ENCODE assay signal across 8 cellular contexts in genomic region chr2:73071452-73072399, GRCh38. TPM values are rescaled to one million over a fixed set of nuclear protein-coding genes. Genes with fewer than 3 reads are reported as not detected.
DNase-seq lines count a peak whose midpoint lies in the region; ATAC-seq, FAIRE-seq and TF ChIP-seq lines count a peak whose summit lies in the region.

Gene SFXN5 (minus strand): TSS chr2:73071712. CDS start chr2:73071705, 7 bp downstream.

- H3K4me3 ChIP-seq in AG10803 (ENCODE audit: low read length) (peak within 1 kb of the TSS; percentile 86), kidney (ENCODE audit: low read length in 2 of 2) (peak within 1 kb of the TSS; percentile 83 to 85)

- FAIRE-seq in kidney (lab: Jason Lieb, UNC), result no peak

- intact Hi-C loops in kidney (cut with DNase I), result no loop called here

- H3K9me3 ChIP-seq in kidney (ENCODE audit: control insufficient read depth in 1 of 2, low read length in 2 of 2), result no peaks in the 10 kb centered on the region

- H3K36me3 ChIP-seq in kidney (ENCODE audit: control insufficient read depth in 1 of 2, insufficient read depth in 2 of 2, low read length in 2 of 2), result peaks cover 3 to 9% of the 10 kb centered on the region in 2 donors

- H3K27ac ChIP-seq in kidney (ENCODE audit: low read depth in 2 of 2, low read length in 2 of 2), result peak within 1 kb of the TSS; percentile 94 to 98

- DNase-seq in AG10803 (ENCODE audit: low read depth), result peak; percentile 90
- DNase-seq in NCI-H460 (ENCODE audit: extremely low read depth, low read depth), result peak; percentile 93
- DNase-seq in activated CD4-positive, CD25-positive, alpha-beta regulatory T cell treated with anti-CD3 and anti-CD28 coated beads, Interleukin-2, amount 50 U/mL, for 72 hours, result peak; percentile 91
- DNase-seq in cerebellum (ENCODE audit: low spot score), result peak; percentile 91
- peak; percentile 98 for DNase-seq in kidney
- peak; percentile 92 for DNase-seq in stimulated activated CD4-positive, alpha-beta T cell treated with anti-CD3 and anti-CD28 coated beads, Interleukin-15, amount 100 ng/mL, for 24 hours

- H3K4me1 ChIP-seq in kidney (ENCODE audit: control insufficient read depth in 1 of 2, insufficient read depth in 1 of 2, low read depth in 1 of 2, low read length in 2 of 2), result peaks cover 11 to 21% of the 10 kb centered on the region in 2 donors

- peak within 1 kb of the TSS; percentile 81 to 86 for H3K9ac ChIP-seq in kidney (ENCODE audit: low read length in 2 of 2)

- peak; percentile 76 for ATAC-seq in GM19035 (IDR thresholded peaks at IDR 0.05; ENCODE audit: unreplicated experiment)
- peak; percentile 83 for ATAC-seq in HG03354 (IDR thresholded peaks at IDR 0.05; ENCODE audit: poor library complexity, severe bottlenecking, unreplicated experiment)

- TF ChIP-seq CTCF in AG10803 (conservative IDR thresholded peaks at IDR 0.05; ENCODE audit: low read length), result peak; percentile 23
- TF ChIP-seq CTCF in kidney (IDR thresholded peaks at IDR 0.05; ENCODE audit: borderline replicate concordance, extremely low read depth, insufficient read depth), result peak; percentile 4

RNA-seq across cellular contexts. Expression of gene SFXN5, which starts in this region (rescaled TPM):
- 13.4 and 13.7 TPM in 2 replicates for total RNA-seq in NCI-H460 (2014; rRNA removed; shearing (Covaris generic))
- 53.3 and 72.7 TPM in 2 replicates for polyA plus RNA-seq in NCI-H460 (2014; cell fraction: nucleus; rRNA removed)
- total RNA-seq in cerebellum (23.7 TPM), kidney (21.4 TPM)
- polyA plus RNA-seq in kidney (ENCODE audit: insufficient read depth, low read depth, low replicate concordance), result 35.9 TPM

Comparison
In these comparisons a context has a peak if more than half of its experiments do, and no peak if none do; other contexts are left out.
1. Peak in every context shown above with its lines: DNase-seq, ATAC-seq, H3K4me3 ChIP-seq and H3K27ac ChIP-seq.